ENCODE assay signal across 8 cellular contexts in the genomic region with DNA sequence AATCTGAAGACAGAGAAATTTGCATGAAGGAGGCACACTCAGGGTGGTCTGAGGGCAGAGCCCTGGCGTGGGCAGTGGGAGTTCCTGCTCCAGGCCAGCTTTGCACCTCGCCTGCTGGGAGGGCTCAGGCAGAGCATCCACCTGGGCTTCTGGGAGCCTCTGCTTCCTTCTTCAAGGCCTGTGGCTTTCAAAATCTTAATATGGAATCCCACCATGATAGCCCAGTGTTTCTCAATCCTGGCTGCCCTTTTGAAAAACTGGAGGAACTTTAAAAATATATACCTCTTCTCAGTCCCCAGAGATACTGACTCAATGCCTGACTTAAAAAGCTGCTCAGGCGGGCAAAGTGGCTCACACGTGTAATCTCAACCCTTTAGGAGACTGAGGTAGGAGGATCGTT. TPM values are rescaled to one million over a fixed set of nuclear protein-coding genes. Genes with fewer than 3 reads are reported as not detected.
DNase-seq lines count a peak whose midpoint lies in the region; TF ChIP-seq lines count a peak whose summit lies in the region.
"Had no signal": no experiment of that assay in that cellular context is flagged by ENCODE, and none has a peak within 500 bp of the region (broad histone marks: within the 10 kb centered on the region; RNA-seq: fewer than 3 reads in every experiment).

No MANE protein-coding gene starts in this region.

- H3K79me2 ChIP-seq in GM23248 (ENCODE audit: insufficient read depth) = no peaks in the 10 kb centered on the region
- no peaks in the 10 kb centered on the region for H3K79me2 ChIP-seq in OCI-LY7 (ENCODE audit: insufficient read depth, low read depth, low read length)
- no peaks in the 10 kb centered on the region for H3K79me2 ChIP-seq in smooth muscle cell (ENCODE audit: low read depth)

- in situ Hi-C loops in GM23248 (cut with MboI) (no loop called here), HAP-1 (cut with MboI; ENCODE audit: low sequenced_read_pairs) (no loop called here)

- BruUV-seq in OCI-LY7 (replicated peaks; lab: Mats Ljungman, UMichigan) = no TSS peak

- H3K9me3 ChIP-seq in GM23248 (ENCODE audit: low read depth) (no peaks in the 10 kb centered on the region), OCI-LY7 (ENCODE audit: low read length) (no peaks in the 10 kb centered on the region), smooth muscle cell (replicated peaks; ENCODE audit: low read depth) (no peaks in the 10 kb centered on the region), HAP-1 (no peaks in the 10 kb centered on the region)

- H3K4me2 ChIP-seq in GM23248 (ENCODE audit: unreplicated experiment) = peak overlapping the region; percentile 79
- H3K4me2 ChIP-seq in OCI-LY7 (ENCODE audit: low read length) = peak overlapping the region; percentile 83
- H3K4me2 ChIP-seq in smooth muscle cell = peak overlapping the region; percentile 92

- H3K9me2 ChIP-seq in GM23248 (ENCODE audit: insufficient read depth) = no peaks in the 10 kb centered on the region
- H3K9me2 ChIP-seq in OCI-LY7 (ENCODE audit: insufficient read depth, low read length) = no peaks in the 10 kb centered on the region

- H3K27me3 ChIP-seq in GM23248 (replicated peaks; ENCODE audit: insufficient read depth) = no peaks in the 10 kb centered on the region
- no peaks in the 10 kb centered on the region for H3K27me3 ChIP-seq in smooth muscle cell (ENCODE audit: low read depth)
- no peaks in the 10 kb centered on the region for H3K27me3 ChIP-seq in HAP-1 (ENCODE audit: low read depth)

- H2AFZ ChIP-seq in GM23248 (peak overlapping the region; percentile 81; the same call in 1 of the 2 replicates), OCI-LY7 (ENCODE audit: low read length) (no peak overlapping the region), smooth muscle cell (ENCODE audit: low read depth) (no peak overlapping the region)

- DNase-seq in GM23248 = peak; percentile 27
- no peak for DNase-seq in OCI-LY7 (ENCODE audit: low spot score)
- DNase-seq in fibroblast of gingiva (ENCODE audit: low read depth) = peak; percentile 14
- DNase-seq in smooth muscle cell (lab: John Stamatoyannopoulos, UW; ENCODE audit: unreplicated experiment) = no peak
- no peak for DNase-seq in HAP-1 (ENCODE audit: low spot score in 2 of 2)
- DNase-seq in COLO829 (ENCODE audit: low spot score) = no peak
- no peak for DNase-seq in ecto neural progenitor cell (ENCODE audit: low spot score)
- DNase-seq: NCI-H524 treated with DMSO at 0.1 percent for 48 hours had no signal

- H3K27ac ChIP-seq in GM23248 = peak overlapping the region; percentile 90; the same call in 1 of the 2 replicates
- H3K27ac ChIP-seq in OCI-LY7 (ENCODE audit: low read depth, low read length, poor library complexity, severe bottlenecking) = no peak overlapping the region
- H3K27ac ChIP-seq in smooth muscle cell (ENCODE audit: low read depth) = no peak overlapping the region

- H3K4me1 ChIP-seq in GM23248 (ENCODE audit: insufficient read depth) (peaks cover 15% of the 10 kb centered on the region; the same call in 1 of the 2 replicates), OCI-LY7 (ENCODE audit: insufficient read depth, low read length, poor library complexity, severe bottlenecking) (peaks cover 48% of the 10 kb centered on the region), smooth muscle cell (ENCODE audit: low read depth) (no peaks in the 10 kb centered on the region), HAP-1 (peaks cover 9% of the 10 kb centered on the region)

- TF ChIP-seq CTCF in OCI-LY7 (conservative IDR thresholded peaks at IDR 0.05; ENCODE audit: low read length) (no peak), smooth muscle cell (IDR thresholded peaks at IDR 0.05; ENCODE audit: borderline replicate concordance, insufficient read depth, poor library complexity, severe bottlenecking) (no peak)

- CTCF ChIA-PET in OCI-LY7 (lab: Charles Lee; ENCODE audit: unreplicated experiment) = no interaction called here

- H3F3A ChIP-seq in GM23248 (ENCODE audit: insufficient read depth) (peaks cover 7% of the 10 kb centered on the region; the same call in 1 of the 2 replicates), smooth muscle cell (ENCODE audit: low read depth) (no peaks in the 10 kb centered on the region)

- H3K36me3 ChIP-seq in GM23248 (ENCODE audit: low read depth) = no peaks in the 10 kb centered on the region
- H3K36me3 ChIP-seq in OCI-LY7 (ENCODE audit: insufficient read depth, low read length) = no peaks in the 10 kb centered on the region
- H3K36me3 ChIP-seq in smooth muscle cell (ENCODE audit: low read depth) = no peaks in the 10 kb centered on the region
- H3K36me3 ChIP-seq in HAP-1 (replicated peaks) = no peaks in the 10 kb centered on the region

- POLR2A ChIA-PET in OCI-LY7 (lab: Charles Lee) = interaction anchor here (1.3 kb wide), 1 partner anchor 51 kb away, joined by 3 read pairs; no protein-coding TSS in a partner anchor

- H4K20me1 ChIP-seq in GM23248 (ENCODE audit: insufficient read depth) = no peaks in the 10 kb centered on the region
- no peaks in the 10 kb centered on the region for H4K20me1 ChIP-seq in OCI-LY7 (ENCODE audit: insufficient read depth, low read length)
- no peaks in the 10 kb centered on the region for H4K20me1 ChIP-seq in smooth muscle cell (ENCODE audit: low read depth)

- intact Hi-C loops in OCI-LY7 (cut with micrococcal nuclease; ENCODE audit: unreplicated experiment) = loop anchor here (1.0 to 2.0 kb wide), 2 partner anchors 29 to 112 kb away; no protein-coding TSS in a partner anchor

- WGBS in GM23248 (ENCODE audit: low coverage in 1 of 2, low lambda C conversion rate in 2 of 2, missing lambda C conversion rate in 2 of 2), 2 experiments = 71 to 77% methylated on average over 5 of the region's 5 CpGs
- WGBS in smooth muscle cell (ENCODE audit: low lambda C conversion rate) = 77% methylated on average over 5 of the region's 5 CpGs

- H3K4me3 ChIP-seq in GM23248 = peak overlapping the region; percentile 79
- peak overlapping the region; percentile 57 for H3K4me3 ChIP-seq in OCI-LY7 (ENCODE audit: low read depth, low read length, poor library complexity, severe bottlenecking)
- H3K4me3 ChIP-seq in smooth muscle cell = no peak overlapping the region
- no peak overlapping the region for H3K4me3 ChIP-seq in HAP-1

- peak overlapping the region; percentile 91 for H3K9ac ChIP-seq in GM23248
- no peak overlapping the region for H3K9ac ChIP-seq in smooth muscle cell (ENCODE audit: low read depth)

RNA-seq across cellular contexts. Expression of gene PSAP, which starts 36.7 kb away (rescaled TPM):
- total RNA-seq in GM23248 (2014; rRNA removed; shearing (Covaris generic)) = 665 and 715 TPM in 2 replicates
- 1,142 and 1,168 TPM in 2 replicates for polyA plus RNA-seq in GM23248 (2016; fragmentation: Nextera tagmentation; extraction: Ambion mirVana)
- 156 and 163 TPM in 2 replicates for total RNA-seq in OCI-LY7 (2014; rRNA removed; shearing (Covaris generic))
- total RNA-seq in OCI-LY7 (2022) = 186 and 200 TPM in 2 replicates
- total RNA-seq in smooth muscle cell = 282 and 328 TPM in 2 replicates
- polyA plus RNA-seq in smooth muscle cell = 486 and 500 TPM in 2 replicates

Comparison
In these comparisons a context has a peak if more than half of its experiments do, and no peak if none do; other contexts are left out.
1. DNase-seq: peak in GM23248 (single experiment) and fibroblast of gingiva (single experiment); none in OCI-LY7 (single experiment), smooth muscle cell (single experiment), HAP-1 (0 of 2), COLO829 (single experiment) and ecto neural progenitor cell (single experiment).
2. H3K4me3 ChIP-seq: peak in GM23248 (single experiment) and OCI-LY7 (single experiment); none in smooth muscle cell (single experiment) and HAP-1 (single experiment).
3. Peak in every context shown above with its lines, with median percentiles within 50 percentile points of each other: H3K4me2 ChIP-seq.